ENCODE assay signal across 1 cellular context in genomic region chr21:45636459-45636858, GRCh38.
A peak's percentile ranks its signal among the peaks of the same experiment; 100 is the strongest.
TF ChIP-seq lines count a peak whose summit lies in the region.

No MANE protein-coding gene starts in this region.

TF ChIP-seq in HepG2, 621 proteins besides CTCF, POLR2A, EP300 and RAD21:
- TF ChIP-seq ZNF646 (CRISPR knock-in tag; IDR thresholded peaks at IDR 0.05) (peak; percentile 10; the same call in 1 of the 2 replicates), RAD51 (IDR thresholded peaks at IDR 0.05; ENCODE audit: borderline replicate concordance) (no peak; the same call in 1 of the 2 replicates), HNRNPL (IDR thresholded peaks at IDR 0.05; ENCODE audit: low read depth, low read length) (0 out of 2 replicates have a peak, but pooled peaks have one; percentile 24)
